6 cellular contexts compared by ENCODE assay signal in genomic region chr3:169568358-169568757, GRCh38.
DNase-seq lines count a peak whose midpoint lies in the region; FAIRE-seq and TF ChIP-seq lines count a peak whose summit lies in the region.
"Not testable (repeated sequence)": the region's sequence is repeated elsewhere in the genome, so short reads cannot be mapped to it uniquely, and the experiment has no call there.

No MANE protein-coding gene starts in this region.

- intact Hi-C loops in colonic mucosa (cut with DNase I): not testable (repeated sequence)

- not testable (repeated sequence) for H3K27me3 ChIP-seq in colonic mucosa; small intestine (ENCODE audit: control insufficient read depth in 2 of 2, insufficient read depth in 2 of 2, low read length in 2 of 2)

- not testable (repeated sequence) for H3K4me3 ChIP-seq in colonic mucosa; small intestine (ENCODE audit: low read depth in 1 of 2, low read length in 2 of 2)

- H3K4me1 ChIP-seq in colonic mucosa; small intestine (ENCODE audit: control insufficient read depth in 2 of 2, insufficient read depth in 1 of 2, low read depth in 1 of 2, low read length in 1 of 2): not testable (repeated sequence)

- H3K27ac ChIP-seq in colonic mucosa; small intestine (ENCODE audit: low read depth in 1 of 2, low read length in 1 of 2): not testable (repeated sequence)

- FAIRE-seq in small intestine (lab: Jason Lieb, UNC): not testable (repeated sequence)

- DNase-seq in DMS153 (lab: John Stamatoyannopoulos, UW) (peak; percentile 56), H4 (ENCODE audit: low spot score) (peak; percentile 21), NCI-H526 (lab: John Stamatoyannopoulos, UW) (peak; percentile 6 to 49), colonic mucosa (peak; percentile 48), left kidney (ENCODE audit: low read depth, low spot score) (peak; percentile 23), small intestine (peak; percentile 40)

- TF ChIP-seq CTCF in colonic mucosa (IDR thresholded peaks at IDR 0.05): not testable (repeated sequence)

- not testable (repeated sequence) for H3K9me3 ChIP-seq in colonic mucosa; small intestine (ENCODE audit: control insufficient read depth, low read depth)

- H3K36me3 ChIP-seq in colonic mucosa; small intestine (ENCODE audit: control insufficient read depth in 2 of 2, insufficient read depth in 2 of 2, low read length in 2 of 2): not testable (repeated sequence)

- 65 to 80% (median 72%) methylated on average over 2 of the region's 2 CpGs for WGBS in small intestine, 3 donors

- H3K9ac ChIP-seq in colonic mucosa (ENCODE audit: low read depth in 2 of 2, low read length in 2 of 2): not testable (repeated sequence)
